ENCODE assay signal across 1 cellular context in the genomic region with DNA sequence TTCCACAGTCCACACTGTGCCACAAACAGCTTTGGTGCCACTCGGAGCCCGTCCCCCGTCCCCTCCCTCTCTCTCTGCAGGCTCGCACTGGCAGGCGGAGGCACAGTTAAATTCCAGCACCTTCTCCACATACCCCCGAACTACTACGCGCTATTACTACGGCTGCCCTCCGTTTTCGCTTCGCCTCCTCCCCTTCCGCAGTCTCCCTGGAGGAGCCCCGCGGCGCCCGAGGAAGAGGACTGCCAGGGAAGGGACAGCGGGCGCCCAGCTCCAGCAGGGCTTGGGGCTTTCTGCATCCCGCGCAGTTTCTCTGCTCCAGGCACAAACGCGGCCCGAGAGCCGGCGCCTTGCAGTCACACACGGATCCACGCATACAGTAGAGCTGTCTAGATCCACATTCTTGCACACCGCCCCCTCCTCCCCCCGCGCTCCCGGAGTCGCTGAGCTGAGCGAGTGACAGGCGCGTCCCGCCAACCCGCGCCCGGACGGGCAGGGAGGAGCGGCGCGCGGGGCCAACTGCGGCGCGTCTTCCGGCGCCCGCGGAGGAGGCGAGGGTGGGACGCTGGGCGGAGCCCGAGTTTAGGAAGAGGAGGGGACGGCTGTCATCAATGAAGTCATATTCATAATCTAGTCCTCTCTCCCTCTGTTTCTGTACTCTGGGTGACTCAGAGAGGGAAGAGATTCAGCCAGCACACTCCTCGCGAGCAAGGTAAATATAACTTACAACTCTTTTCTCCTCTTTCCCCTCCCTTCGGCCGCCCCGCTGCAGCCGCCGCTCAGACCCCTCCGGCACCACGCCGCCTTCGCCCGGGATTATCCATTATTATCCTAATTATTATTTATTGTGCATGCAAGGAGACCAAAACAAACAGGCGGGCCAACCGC.
A peak's percentile ranks its signal among the peaks of the same experiment; 100 is the strongest.
TF ChIP-seq lines count a peak whose summit lies in the region.

A gene (plus strand): TSS at position 652 of the 885 bp plus-strand sequence. CDS start 13,676 bp downstream, outside the sequence.

TF ChIP-seq in HepG2, 621 proteins besides CTCF, POLR2A, EP300 and RAD21 (continued from another document and continues in another):
- TF ChIP-seq, protein P1, sequence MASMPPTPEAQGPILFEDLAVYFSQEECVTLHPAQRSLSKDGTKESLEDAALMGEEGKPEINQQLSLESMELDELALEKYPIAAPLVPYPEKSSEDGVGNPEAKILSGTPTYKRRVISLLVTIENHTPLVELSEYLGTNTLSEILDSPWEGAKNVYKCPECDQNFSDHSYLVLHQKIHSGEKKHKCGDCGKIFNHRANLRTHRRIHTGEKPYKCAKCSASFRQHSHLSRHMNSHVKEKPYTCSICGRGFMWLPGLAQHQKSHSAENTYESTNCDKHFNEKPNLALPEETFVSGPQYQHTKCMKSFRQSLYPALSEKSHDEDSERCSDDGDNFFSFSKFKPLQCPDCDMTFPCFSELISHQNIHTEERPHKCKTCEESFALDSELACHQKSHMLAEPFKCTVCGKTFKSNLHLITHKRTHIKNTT (CRISPR knock-in tag; IDR thresholded peaks at IDR 0.05): no peak
- TF ChIP-seq KDM5B (CRISPR knock-in tag; IDR thresholded peaks at IDR 0.05; ENCODE audit: borderline replicate concordance) (peak; percentile 62; the same call in 1 of the 2 replicates), NR2C2 (CRISPR knock-in tag; IDR thresholded peaks at IDR 0.05; ENCODE audit: borderline replicate concordance) (no peak), SETDB1 (CRISPR knock-in tag; IDR thresholded peaks at IDR 0.05; ENCODE audit: borderline replicate concordance) (no peak), TCF12 (IDR thresholded peaks at IDR 0.05) (no peak), TCF12 (CRISPR knock-in tag; IDR thresholded peaks at IDR 0.05) (no peak), FOXP1 (IDR thresholded peaks at IDR 0.05) (no peak), FOXP1 (CRISPR knock-in tag; IDR thresholded peaks at IDR 0.05) (no peak), NCOA5 (CRISPR knock-in tag; IDR thresholded peaks at IDR 0.05) (no peak), SIX1 (CRISPR knock-in tag; IDR thresholded peaks at IDR 0.05; ENCODE audit: borderline replicate concordance) (no peak), POGZ (CRISPR knock-in tag; IDR thresholded peaks at IDR 0.05) (peak; percentile 52), ELF1 (CRISPR knock-in tag; IDR thresholded peaks at IDR 0.05) (peak; percentile 38), WIZ (CRISPR knock-in tag; IDR thresholded peaks at IDR 0.05) (no peak), SKI (IDR thresholded peaks at IDR 0.05; ENCODE audit: partially characterized antibody) (peak; percentile 48), SRSF1 (optimal IDR thresholded peaks at IDR 0.05; ENCODE audit: low read depth, low read length) (no peak), ZNF678 (CRISPR knock-in tag; IDR thresholded peaks at IDR 0.05) (no peak), ZFP82 (CRISPR knock-in tag; IDR thresholded peaks at IDR 0.05; ENCODE audit: borderline replicate concordance) (no peak), ZNF256 (CRISPR knock-in tag; conservative IDR thresholded peaks at IDR 0.05) (no peak), MIXL1 (CRISPR knock-in tag; IDR thresholded peaks at IDR 0.05) (no peak), NFKBIZ (CRISPR knock-in tag; IDR thresholded peaks at IDR 0.05) (no peak), ZNF264 (CRISPR knock-in tag; IDR thresholded peaks at IDR 0.05) (0 out of 2 replicates have a peak, but pooled peaks have one; percentile 18), SNRNP70 (IDR thresholded peaks at IDR 0.05; ENCODE audit: low read depth, low read length) (no peak), ZNF496 (CRISPR knock-in tag; IDR thresholded peaks at IDR 0.05; ENCODE audit: insufficient replicate concordance) (no peak), YEATS2 (CRISPR knock-in tag; IDR thresholded peaks at IDR 0.05; ENCODE audit: borderline replicate concordance) (no peak), ZNF883 (CRISPR knock-in tag; IDR thresholded peaks at IDR 0.05; ENCODE audit: not compliant biosample characterization) (no peak), ZNF333 (CRISPR knock-in tag; IDR thresholded peaks at IDR 0.05; ENCODE audit: borderline replicate concordance) (no peak), ZNF652 (CRISPR knock-in tag; IDR thresholded peaks at IDR 0.05; ENCODE audit: borderline replicate concordance, low read depth) (no peak), ZNF547 (CRISPR knock-in tag; IDR thresholded peaks at IDR 0.05) (0 out of 2 replicates have a peak, but pooled peaks have one; percentile 31), FOXJ3 (CRISPR knock-in tag; IDR thresholded peaks at IDR 0.05; ENCODE audit: borderline replicate concordance) (no peak), ERF (CRISPR knock-in tag; IDR thresholded peaks at IDR 0.05) (no peak), ZNF724P (CRISPR knock-in tag; IDR thresholded peaks at IDR 0.05; ENCODE audit: borderline replicate concordance) (no peak), ZNF121 (CRISPR knock-in tag; IDR thresholded peaks at IDR 0.05) (peak; percentile 45; the same call in 1 of the 2 replicates), ZFX (CRISPR knock-in tag; IDR thresholded peaks at IDR 0.05; ENCODE audit: low read depth) (peak; percentile 40)
- TF ChIP-seq, protein P2, sequence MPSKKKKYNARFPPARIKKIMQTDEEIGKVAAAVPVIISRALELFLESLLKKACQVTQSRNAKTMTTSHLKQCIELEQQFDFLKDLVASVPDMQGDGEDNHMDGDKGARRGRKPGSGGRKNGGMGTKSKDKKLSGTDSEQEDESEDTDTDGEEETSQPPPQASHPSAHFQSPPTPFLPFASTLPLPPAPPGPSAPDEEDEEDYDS (CRISPR knock-in tag; IDR thresholded peaks at IDR 0.05): peak; percentile 52; the same call in 1 of the 2 replicates
- TF ChIP-seq, protein P3, sequence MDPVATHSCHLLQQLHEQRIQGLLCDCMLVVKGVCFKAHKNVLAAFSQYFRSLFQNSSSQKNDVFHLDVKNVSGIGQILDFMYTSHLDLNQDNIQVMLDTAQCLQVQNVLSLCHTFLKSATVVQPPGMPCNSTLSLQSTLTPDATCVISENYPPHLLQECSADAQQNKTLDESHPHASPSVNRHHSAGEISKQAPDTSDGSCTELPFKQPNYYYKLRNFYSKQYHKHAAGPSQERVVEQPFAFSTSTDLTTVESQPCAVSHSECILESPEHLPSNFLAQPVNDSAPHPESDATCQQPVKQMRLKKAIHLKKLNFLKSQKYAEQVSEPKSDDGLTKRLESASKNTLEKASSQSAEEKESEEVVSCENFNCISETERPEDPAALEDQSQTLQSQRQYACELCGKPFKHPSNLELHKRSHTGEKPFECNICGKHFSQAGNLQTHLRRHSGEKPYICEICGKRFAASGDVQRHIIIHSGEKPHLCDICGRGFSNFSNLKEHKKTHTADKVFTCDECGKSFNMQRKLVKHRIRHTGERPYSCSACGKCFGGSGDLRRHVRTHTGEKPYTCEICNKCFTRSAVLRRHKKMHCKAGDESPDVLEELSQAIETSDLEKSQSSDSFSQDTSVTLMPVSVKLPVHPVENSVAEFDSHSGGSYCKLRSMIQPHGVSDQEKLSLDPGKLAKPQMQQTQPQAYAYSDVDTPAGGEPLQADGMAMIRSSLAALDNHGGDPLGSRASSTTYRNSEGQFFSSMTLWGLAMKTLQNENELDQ (CRISPR knock-in tag; IDR thresholded peaks at IDR 0.05; ENCODE audit: borderline replicate concordance): no peak
- TF ChIP-seq, protein P4, sequence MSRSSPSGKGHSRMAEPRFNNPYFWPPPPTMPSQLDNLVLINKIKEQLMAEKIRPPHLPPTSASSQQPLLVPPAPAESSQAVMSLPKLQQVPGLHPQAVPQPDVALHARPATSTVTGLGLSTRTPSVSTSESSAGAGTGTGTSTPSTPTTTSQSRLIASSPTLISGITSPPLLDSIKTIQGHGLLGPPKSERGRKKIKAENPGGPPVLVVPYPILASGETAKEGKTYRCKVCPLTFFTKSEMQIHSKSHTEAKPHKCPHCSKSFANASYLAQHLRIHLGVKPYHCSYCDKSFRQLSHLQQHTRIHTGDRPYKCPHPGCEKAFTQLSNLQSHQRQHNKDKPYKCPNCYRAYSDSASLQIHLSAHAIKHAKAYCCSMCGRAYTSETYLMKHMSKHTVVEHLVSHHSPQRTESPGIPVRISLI (CRISPR knock-in tag; IDR thresholded peaks at IDR 0.05; ENCODE audit: borderline replicate concordance): no peak
- TF ChIP-seq, protein P5, sequence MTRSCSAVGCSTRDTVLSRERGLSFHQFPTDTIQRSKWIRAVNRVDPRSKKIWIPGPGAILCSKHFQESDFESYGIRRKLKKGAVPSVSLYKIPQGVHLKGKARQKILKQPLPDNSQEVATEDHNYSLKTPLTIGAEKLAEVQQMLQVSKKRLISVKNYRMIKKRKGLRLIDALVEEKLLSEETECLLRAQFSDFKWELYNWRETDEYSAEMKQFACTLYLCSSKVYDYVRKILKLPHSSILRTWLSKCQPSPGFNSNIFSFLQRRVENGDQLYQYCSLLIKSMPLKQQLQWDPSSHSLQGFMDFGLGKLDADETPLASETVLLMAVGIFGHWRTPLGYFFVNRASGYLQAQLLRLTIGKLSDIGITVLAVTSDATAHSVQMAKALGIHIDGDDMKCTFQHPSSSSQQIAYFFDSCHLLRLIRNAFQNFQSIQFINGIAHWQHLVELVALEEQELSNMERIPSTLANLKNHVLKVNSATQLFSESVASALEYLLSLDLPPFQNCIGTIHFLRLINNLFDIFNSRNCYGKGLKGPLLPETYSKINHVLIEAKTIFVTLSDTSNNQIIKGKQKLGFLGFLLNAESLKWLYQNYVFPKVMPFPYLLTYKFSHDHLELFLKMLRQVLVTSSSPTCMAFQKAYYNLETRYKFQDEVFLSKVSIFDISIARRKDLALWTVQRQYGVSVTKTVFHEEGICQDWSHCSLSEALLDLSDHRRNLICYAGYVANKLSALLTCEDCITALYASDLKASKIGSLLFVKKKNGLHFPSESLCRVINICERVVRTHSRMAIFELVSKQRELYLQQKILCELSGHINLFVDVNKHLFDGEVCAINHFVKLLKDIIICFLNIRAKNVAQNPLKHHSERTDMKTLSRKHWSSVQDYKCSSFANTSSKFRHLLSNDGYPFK (CRISPR knock-in tag; IDR thresholded peaks at IDR 0.05; ENCODE audit: borderline replicate concordance): no peak
- TF ChIP-seq, protein P6, sequence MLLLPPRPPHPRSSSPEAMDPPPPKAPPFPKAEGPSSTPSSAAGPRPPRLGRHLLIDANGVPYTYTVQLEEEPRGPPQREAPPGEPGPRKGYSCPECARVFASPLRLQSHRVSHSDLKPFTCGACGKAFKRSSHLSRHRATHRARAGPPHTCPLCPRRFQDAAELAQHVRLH (CRISPR knock-in tag; IDR thresholded peaks at IDR 0.05; ENCODE audit: borderline replicate concordance, low read depth): no peak; the same call in 1 of the 2 replicates
- TF ChIP-seq, protein P7, sequence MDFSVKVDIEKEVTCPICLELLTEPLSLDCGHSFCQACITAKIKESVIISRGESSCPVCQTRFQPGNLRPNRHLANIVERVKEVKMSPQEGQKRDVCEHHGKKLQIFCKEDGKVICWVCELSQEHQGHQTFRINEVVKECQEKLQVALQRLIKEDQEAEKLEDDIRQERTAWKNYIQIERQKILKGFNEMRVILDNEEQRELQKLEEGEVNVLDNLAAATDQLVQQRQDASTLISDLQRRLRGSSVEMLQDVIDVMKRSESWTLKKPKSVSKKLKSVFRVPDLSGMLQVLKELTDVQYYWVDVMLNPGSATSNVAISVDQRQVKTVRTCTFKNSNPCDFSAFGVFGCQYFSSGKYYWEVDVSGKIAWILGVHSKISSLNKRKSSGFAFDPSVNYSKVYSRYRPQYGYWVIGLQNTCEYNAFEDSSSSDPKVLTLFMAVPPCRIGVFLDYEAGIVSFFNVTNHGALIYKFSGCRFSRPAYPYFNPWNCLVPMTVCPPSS (IDR thresholded peaks at IDR 0.05): no peak
- TF ChIP-seq, protein P8, sequence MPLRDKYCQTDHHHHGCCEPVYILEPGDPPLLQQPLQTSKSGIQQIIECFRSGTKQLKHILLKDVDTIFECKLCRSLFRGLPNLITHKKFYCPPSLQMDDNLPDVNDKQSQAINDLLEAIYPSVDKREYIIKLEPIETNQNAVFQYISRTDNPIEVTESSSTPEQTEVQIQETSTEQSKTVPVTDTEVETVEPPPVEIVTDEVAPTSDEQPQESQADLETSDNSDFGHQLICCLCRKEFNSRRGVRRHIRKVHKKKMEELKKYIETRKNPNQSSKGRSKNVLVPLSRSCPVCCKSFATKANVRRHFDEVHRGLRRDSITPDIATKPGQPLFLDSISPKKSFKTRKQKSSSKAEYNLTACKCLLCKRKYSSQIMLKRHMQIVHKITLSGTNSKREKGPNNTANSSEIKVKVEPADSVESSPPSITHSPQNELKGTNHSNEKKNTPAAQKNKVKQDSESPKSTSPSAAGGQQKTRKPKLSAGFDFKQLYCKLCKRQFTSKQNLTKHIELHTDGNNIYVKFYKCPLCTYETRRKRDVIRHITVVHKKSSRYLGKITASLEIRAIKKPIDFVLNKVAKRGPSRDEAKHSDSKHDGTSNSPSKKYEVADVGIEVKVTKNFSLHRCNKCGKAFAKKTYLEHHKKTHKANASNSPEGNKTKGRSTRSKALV (CRISPR knock-in tag; IDR thresholded peaks at IDR 0.05): no peak; the same call in 1 of the 2 replicates
- TF ChIP-seq, protein P9, sequence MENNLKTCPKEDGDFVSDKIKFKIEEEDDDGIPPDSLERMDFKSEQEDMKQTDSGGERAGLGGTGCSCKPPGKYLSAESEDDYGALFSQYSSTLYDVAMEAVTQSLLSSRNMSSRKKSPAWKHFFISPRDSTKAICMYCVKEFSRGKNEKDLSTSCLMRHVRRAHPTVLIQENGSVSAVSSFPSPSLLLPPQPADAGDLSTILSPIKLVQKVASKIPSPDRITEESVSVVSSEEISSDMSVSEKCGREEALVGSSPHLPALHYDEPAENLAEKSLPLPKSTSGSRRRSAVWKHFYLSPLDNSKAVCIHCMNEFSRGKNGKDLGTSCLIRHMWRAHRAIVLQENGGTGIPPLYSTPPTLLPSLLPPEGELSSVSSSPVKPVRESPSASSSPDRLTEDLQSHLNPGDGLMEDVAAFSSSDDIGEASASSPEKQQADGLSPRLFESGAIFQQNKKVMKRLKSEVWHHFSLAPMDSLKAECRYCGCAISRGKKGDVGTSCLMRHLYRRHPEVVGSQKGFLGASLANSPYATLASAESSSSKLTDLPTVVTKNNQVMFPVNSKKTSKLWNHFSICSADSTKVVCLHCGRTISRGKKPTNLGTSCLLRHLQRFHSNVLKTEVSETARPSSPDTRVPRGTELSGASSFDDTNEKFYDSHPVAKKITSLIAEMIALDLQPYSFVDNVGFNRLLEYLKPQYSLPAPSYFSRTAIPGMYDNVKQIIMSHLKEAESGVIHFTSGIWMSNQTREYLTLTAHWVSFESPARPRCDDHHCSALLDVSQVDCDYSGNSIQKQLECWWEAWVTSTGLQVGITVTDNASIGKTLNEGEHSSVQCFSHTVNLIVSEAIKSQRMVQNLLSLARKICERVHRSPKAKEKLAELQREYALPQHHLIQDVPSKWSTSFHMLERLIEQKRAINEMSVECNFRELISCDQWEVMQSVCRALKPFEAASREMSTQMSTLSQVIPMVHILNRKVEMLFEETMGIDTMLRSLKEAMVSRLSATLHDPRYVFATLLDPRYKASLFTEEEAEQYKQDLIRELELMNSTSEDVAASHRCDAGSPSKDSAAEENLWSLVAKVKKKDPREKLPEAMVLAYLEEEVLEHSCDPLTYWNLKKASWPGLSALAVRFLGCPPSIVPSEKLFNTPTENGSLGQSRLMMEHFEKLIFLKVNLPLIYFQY (CRISPR knock-in tag; IDR thresholded peaks at IDR 0.05; ENCODE audit: borderline replicate concordance): peak; percentile 29; the same call in 1 of the 2 replicates
